In genomic region chr4:3340703-3341088, GRCh38 we compare ENCODE assay signal across 11 cellular contexts. TPM values are rescaled to one million over a fixed set of nuclear protein-coding genes. Genes with fewer than 3 reads are reported as not detected.
DNase-seq lines count a peak whose midpoint lies in the region; ATAC-seq and TF ChIP-seq lines count a peak whose summit lies in the region.
"Had no signal": no experiment of that assay in that cellular context is flagged by ENCODE, and none has a peak within 500 bp of the region (broad histone marks: within the 10 kb centered on the region; RNA-seq: fewer than 3 reads in every experiment).

No MANE protein-coding gene starts in this region.

- TF ChIP-seq CTCF in osteocyte (IDR thresholded peaks at IDR 0.05): no peak

- H3K27ac Mint-ChIP-seq in osteocyte (ENCODE audit: unreplicated experiment): no peak overlapping the region

- peak; percentile 2 for DNase-seq in HEK293T (ENCODE audit: extremely low spot score)
- DNase-seq in NCI-H524 treated with DMSO at 0.1 percent for 48 hours (lab: John Stamatoyannopoulos, UW): peak; percentile 50
- DNase-seq in cerebellum (ENCODE audit: low spot score): peak; percentile 86
- peak; percentile 77 for DNase-seq in osteocyte (ENCODE audit: extremely low spot score, unreplicated experiment)
- no peak for DNase-seq in KBM-7
- no peak for DNase-seq in HPDE6-E6E7 (ENCODE audit: extremely low spot score)
- no peak for DNase-seq in HUDEP-2 (lab: John Stamatoyannopoulos, UW; ENCODE audit: unreplicated experiment in 76 of 76)
- DNase-seq: activated CD4-positive, CD25-positive, alpha-beta regulatory T cell treated with anti-CD3 and anti-CD28 coated beads, Interleukin-2, amount 50 U/mL, for 72 hours; activated naive CD4-positive, alpha-beta T cell; cortex of kidney had no signal

- no peaks in the 10 kb centered on the region for H3K27me3 Mint-ChIP-seq in osteocyte (ENCODE audit: unreplicated experiment)

- no peaks in the 10 kb centered on the region for H3K9me3 Mint-ChIP-seq in osteocyte (ENCODE audit: unreplicated experiment)

- no peak for ATAC-seq in HG03521 (IDR thresholded peaks at IDR 0.05; ENCODE audit: unreplicated experiment)

- H3K36me3 Mint-ChIP-seq in osteocyte (ENCODE audit: unreplicated experiment): peaks cover 5% of the 10 kb centered on the region

- in situ Hi-C loops in KBM-7 (cut with MboI; ENCODE audit: low pct_unique_long_range_greater_than_20kb, low sequenced_read_pairs): loop anchor here (10.0 kb wide), 1 partner anchor 94 kb away; no protein-coding TSS in a partner anchor

- CTCF ChIA-PET in HEK293T (lab: Yijun Ruan, JAX): no interaction called here

- POLR2A ChIA-PET in HEK293T (lab: Yijun Ruan, JAX): no interaction called here

- no peak overlapping the region for H3K4me3 Mint-ChIP-seq in osteocyte (ENCODE audit: unreplicated experiment)

- peaks cover 48% of the 10 kb centered on the region for H3K4me1 Mint-ChIP-seq in osteocyte (ENCODE audit: unreplicated experiment)

TF ChIP-seq in HEK293T, 16 proteins besides CTCF, POLR2A, EP300 and RAD21:
- no peak for TF ChIP-seq FOXA1 (IDR thresholded peaks at IDR 0.05)
- TF ChIP-seq PKNOX1 (IDR thresholded peaks at IDR 0.05): no peak
- no peak for TF ChIP-seq HDGF (IDR thresholded peaks at IDR 0.05; ENCODE audit: borderline replicate concordance)
TF ChIP-seq in HEK293T: peak in this region for 0.

RNA-seq across cellular contexts. Expression of gene RGS12, which starts 47.9 kb away (rescaled TPM):
- total RNA-seq in cerebellum (87.5 TPM), osteocyte (32.5 and 35.6 TPM in 2 replicates)

Comparison
In these comparisons a context has a peak if more than half of its experiments do, and no peak if none do; other contexts are left out.
1. DNase-seq: peak in HEK293T (single experiment), NCI-H524 treated with DMSO at 0.1 percent for 48 hours (single experiment), cerebellum (single experiment) and osteocyte (single experiment); none in KBM-7 (single experiment), HPDE6-E6E7 (single experiment) and HUDEP-2 (0 of 76).